1 cellular context compared by ENCODE assay signal in genomic region chr10:48614481-48615383, GRCh38.
TF ChIP-seq lines count a peak whose summit lies in the region.

No MANE protein-coding gene starts in this region.

TF ChIP-seq in WTC11, 78 proteins besides CTCF, POLR2A, EP300 and RAD21 (continued from another document):
- TF ChIP-seq PRDM15 (CRISPR knock-in tag; IDR thresholded peaks at IDR 0.05) (no peak), GRHL2 (CRISPR knock-in tag; IDR thresholded peaks at IDR 0.05; ENCODE audit: insufficient replicate concordance, severe bottlenecking) (no peak)
